27 cellular contexts compared by ENCODE assay signal in the genomic region with DNA sequence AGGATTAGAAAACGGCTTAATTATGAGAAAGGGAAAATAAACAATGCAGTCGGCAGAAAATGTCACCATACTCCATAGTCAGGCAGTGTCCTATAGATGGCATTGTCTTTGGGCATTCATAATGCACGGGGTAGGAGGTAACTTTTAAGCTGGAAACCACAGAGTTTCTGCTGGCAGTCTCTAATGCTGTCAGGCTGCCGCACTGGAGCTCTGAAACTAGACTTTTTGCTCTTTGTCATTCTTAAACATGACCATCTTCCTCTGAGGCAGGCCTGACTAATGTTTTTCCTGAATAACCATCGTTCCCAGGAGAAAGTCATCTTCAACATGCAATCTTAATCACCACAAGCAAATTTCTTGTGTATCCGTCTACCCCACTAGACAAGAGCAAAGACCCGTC.
DNase-seq lines count a peak whose midpoint lies in the region; ATAC-seq and TF ChIP-seq lines count a peak whose summit lies in the region.
"Had no signal": no experiment of that assay in that cellular context is flagged by ENCODE, and none has a peak within 500 bp of the region (broad histone marks: within the 10 kb centered on the region; RNA-seq: fewer than 3 reads in every experiment).

No MANE protein-coding gene starts in this region.

- H3K27ac Mint-ChIP-seq in type B pancreatic cell = no peak overlapping the region
- H3K27ac Mint-ChIP-seq: activated CD4-positive, alpha-beta T cell treated with anti-CD3 and anti-CD28 coated beads, Interleukin-2, amount 10 ng/mL, durations not matched to agents 7 days and 5 days; CD4-positive, alpha-beta T cell; nephron had no signal

- H3K4me1 Mint-ChIP-seq in type B pancreatic cell (ENCODE audit: unreplicated experiment) = no peaks in the 10 kb centered on the region

- H3K36me3 Mint-ChIP-seq in type B pancreatic cell = no peaks in the 10 kb centered on the region
- H3K36me3 Mint-ChIP-seq: brain had no signal

- DNase-seq in HCEC 1CT (peak; percentile 14), OCI-M1 (lab: John Stamatoyannopoulos, UW) (peak; percentile 8), fibroblast of gingiva (ENCODE audit: low read depth) (peak; percentile 38), type B pancreatic cell (ENCODE audit: extremely low spot score, unreplicated experiment) (no peak)
- DNase-seq: activated CD4-positive, alpha-beta T cell treated with anti-CD3 and anti-CD28 coated beads, Interleukin-2, amount 10 ng/mL, durations not matched to agents 7 days and 5 days; activated T-cell treated with anti-CD3 and anti-CD28 coated beads, Interleukin-2, amount 50 U/mL, for 48 hours; adrenal gland; CD4-positive, alpha-beta T cell; GOT3; heart left ventricle; kidney glomerular epithelial cell; lower lobe of right lung; mucosa of descending colon; NCI-H187 treated with DMSO at 0.1 percent for 48 hours; NCI-H2171 treated with DMSO at 0.1 percent for 48 hours; NCI-H510A treated with DMSO at 0.1 percent for 48 hours; ovary; PC-3; retina; SIG-M5; T-helper 9 cell; trophoblast cell had no signal

- H3K27me3 Mint-ChIP-seq in type B pancreatic cell = peaks cover 3% of the 10 kb centered on the region
- H3K27me3 Mint-ChIP-seq: brain; CD4-positive, alpha-beta T cell had no signal

- peaks cover 4% of the 10 kb centered on the region for H3K9me3 Mint-ChIP-seq in type B pancreatic cell
- H3K9me3 Mint-ChIP-seq: activated CD4-positive, alpha-beta T cell treated with anti-CD3 and anti-CD28 coated beads, Interleukin-2, amount 10 ng/mL, durations not matched to agents 7 days and 5 days; CD4-positive, alpha-beta T cell had no signal

- ATAC-seq in HG02884 (IDR thresholded peaks at IDR 0.05; ENCODE audit: unreplicated experiment) (no peak), HG03280 (IDR thresholded peaks at IDR 0.05; ENCODE audit: unreplicated experiment) (no peak), HG02759 (IDR thresholded peaks at IDR 0.05; ENCODE audit: unreplicated experiment) (no peak)
- ATAC-seq: heart left ventricle, lower lobe of right lung, mucosa of descending colon, PC-3 had no signal

- no peak for TF ChIP-seq CTCF in type B pancreatic cell (conservative IDR thresholded peaks at IDR 0.05)

- H3K4me3 Mint-ChIP-seq in type B pancreatic cell = no peak overlapping the region
- H3K4me3 Mint-ChIP-seq: activated CD4-positive, alpha-beta T cell treated with anti-CD3 and anti-CD28 coated beads, Interleukin-2, amount 10 ng/mL, durations not matched to agents 7 days and 5 days; CD4-positive, alpha-beta T cell; nephron had no signal
